11 cellular contexts compared by ENCODE assay signal in the genomic region with DNA sequence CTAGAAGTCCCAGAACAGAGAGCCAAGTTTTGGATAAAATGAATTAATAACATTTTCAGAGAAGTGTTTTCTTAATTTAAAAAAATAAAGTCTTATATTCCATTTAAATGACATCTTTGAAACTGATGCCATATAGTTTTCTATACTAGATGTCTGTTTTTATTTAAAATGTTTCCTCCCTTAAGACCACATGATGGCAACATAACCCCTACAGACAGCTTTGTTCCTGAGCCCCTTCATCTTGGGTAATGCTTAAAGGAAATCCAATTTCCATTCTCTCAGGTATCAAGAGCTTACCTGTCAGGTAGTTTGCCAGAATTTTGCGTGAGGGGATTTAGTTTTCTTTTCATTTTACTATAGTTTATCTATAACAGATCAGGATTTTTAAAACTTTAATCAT.
DNase-seq lines count a peak whose midpoint lies in the region; FAIRE-seq lines count a peak whose summit lies in the region.
"Had no signal": no experiment of that assay in that cellular context is flagged by ENCODE, and none has a peak within 500 bp of the region (broad histone marks: within the 10 kb centered on the region; RNA-seq: fewer than 3 reads in every experiment).

No MANE protein-coding gene starts in this region.

- no peak for FAIRE-seq in urothelium cell line (lab: Jason Lieb, UNC)

- DNase-seq in DMS153 (lab: John Stamatoyannopoulos, UW) (peak; percentile 48), NCI-H1092 (lab: John Stamatoyannopoulos, UW) (peak; percentile 7), OCI-M1 (lab: John Stamatoyannopoulos, UW) (peak; percentile 13), iPS-NIHi11 (ENCODE audit: low spot score) (peak; percentile 33), putamen (ENCODE audit: low spot score) (no peak), G401 (ENCODE audit: low spot score) (no peak), urothelium cell line (ENCODE audit: low spot score) (no peak)
- DNase-seq in activated CD8-positive, alpha-beta memory T cell treated with anti-CD3 and anti-CD28 coated beads for 24 hours: no peak
- DNase-seq: mucosa of descending colon; stimulated activated CD4-positive, alpha-beta T cell treated with anti-CD3 and anti-CD28 coated beads, Interleukin-4, amount 100 ng/mL, for 1 hour; stimulated activated naive CD4-positive, alpha-beta T cell treated with Interleukin-2 at 50 U/mL for 16 hours had no signal

- in situ Hi-C loops in G401 (cut with HindIII; ENCODE audit: low sequenced_read_pairs): no loop called here

Comparison
In these comparisons a context has a peak if more than half of its experiments do, and no peak if none do; other contexts are left out.
1. DNase-seq: peak in DMS153 (single experiment), NCI-H1092 (single experiment), OCI-M1 (single experiment) and iPS-NIHi11 (single experiment); none in putamen (single experiment), activated CD8-positive, alpha-beta memory T cell treated with anti-CD3 and anti-CD28 coated beads for 24 hours (single experiment), G401 (single experiment) and urothelium cell line (single experiment).